In the genomic region with DNA sequence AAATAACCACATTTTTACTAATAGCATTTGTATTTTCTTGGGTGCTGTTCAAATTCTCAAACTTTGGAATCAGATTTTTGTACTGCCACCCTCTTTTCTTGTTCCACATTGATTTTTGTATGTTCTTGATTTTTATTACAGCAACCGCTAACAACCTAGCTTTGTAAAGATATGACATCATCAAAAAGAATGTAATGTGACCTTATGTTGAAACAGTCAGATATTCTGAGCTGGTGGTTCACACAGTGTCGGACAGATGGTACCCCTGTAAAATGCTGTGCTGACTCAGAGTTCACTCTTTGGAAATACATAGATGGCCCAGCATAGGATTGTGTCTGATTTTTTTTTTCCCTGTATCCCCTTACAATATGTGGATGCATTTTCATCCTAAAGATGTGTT, we compare ENCODE assay signal across 10 cellular contexts.
DNase-seq lines count a peak whose midpoint lies in the region; ATAC-seq and TF ChIP-seq lines count a peak whose summit lies in the region.
"Had no signal": no experiment of that assay in that cellular context is flagged by ENCODE, and none has a peak within 500 bp of the region (broad histone marks: within the 10 kb centered on the region; RNA-seq: fewer than 3 reads in every experiment).

No MANE protein-coding gene starts in this region.

- peak overlapping the region; percentile 89 for H3K27ac Mint-ChIP-seq in glutamatergic neuron (ENCODE audit: unreplicated experiment)
- H3K27ac Mint-ChIP-seq: B cell had no signal

- peak; percentile 21 for DNase-seq in NCI-H82 (lab: John Stamatoyannopoulos, UW)
- no peak for DNase-seq in NCI-H82 treated with DMSO at 0.1 percent for 48 hours (lab: John Stamatoyannopoulos, UW; ENCODE audit: unreplicated experiment)
- DNase-seq in SJSA1 (ENCODE audit: low read depth in 1 of 2, low spot score in 2 of 2), result peak in 1 of 2 experiments; percentile 59
- DNase-seq in glutamatergic neuron, result no peak
- no peak for DNase-seq in germinal center (ENCODE audit: low spot score)
- DNase-seq in erythroblast (lab: John Stamatoyannopoulos, UW), result no peak
- DNase-seq: activated gamma-delta T cell had no signal

- no peaks in the 10 kb centered on the region for H3K27me3 Mint-ChIP-seq in glutamatergic neuron (ENCODE audit: unreplicated experiment)
- H3K27me3 Mint-ChIP-seq: B cell had no signal

- H3K36me3 ChIP-seq in SJSA1 (peaks cover 21% of the 10 kb centered on the region), subcutaneous abdominal adipose tissue (ENCODE audit: control insufficient read depth in 5 of 5, insufficient read depth in 5 of 5, low read length in 5 of 5) (peaks cover 0 to 5% (median 3%) of the 10 kb centered on the region in 5 donors)

- H3K9me3 ChIP-seq in SJSA1 (replicated peaks) (no peaks in the 10 kb centered on the region), subcutaneous abdominal adipose tissue (ENCODE audit: control insufficient read depth in 5 of 5, low read length in 5 of 5) (no peaks in the 10 kb centered on the region)

- H3K4me3 ChIP-seq in SJSA1, result no peak overlapping the region
- no peak overlapping the region for H3K4me3 ChIP-seq in subcutaneous abdominal adipose tissue (ENCODE audit: low read depth in 1 of 5, low read length in 5 of 5)

- no peaks in the 10 kb centered on the region for H3K36me3 Mint-ChIP-seq in glutamatergic neuron (ENCODE audit: unreplicated experiment)

- TF ChIP-seq CTCF in glutamatergic neuron (IDR thresholded peaks at IDR 0.05; ENCODE audit: partially characterized antibody, unreplicated experiment), result no peak

- H3K27ac ChIP-seq in SJSA1, result peak overlapping the region; percentile 36
- peak overlapping the region; percentile 80 for H3K27ac ChIP-seq in subcutaneous abdominal adipose tissue (ENCODE audit: low read depth, low read length)

- H3K4me1 ChIP-seq in SJSA1 (replicated peaks) (peaks cover 57% of the 10 kb centered on the region), subcutaneous abdominal adipose tissue (ENCODE audit: control insufficient read depth in 5 of 5, insufficient read depth in 5 of 5, low read length in 5 of 5) (peaks cover 6 to 63% (median 56%) of the 10 kb centered on the region in 5 donors)

- TF ChIP-seq POLR2A in erythroblast (IDR thresholded peaks at IDR 0.05; ENCODE audit: low read length), result no peak

- peak overlapping the region; percentile 36 for H3K4me3 Mint-ChIP-seq in glutamatergic neuron (ENCODE audit: unreplicated experiment)
- H3K4me3 Mint-ChIP-seq: B cell had no signal

- peaks cover 3% of the 10 kb centered on the region for H3K9me3 Mint-ChIP-seq in glutamatergic neuron (ENCODE audit: unreplicated experiment)

- no peak overlapping the region for H3K9ac ChIP-seq in subcutaneous abdominal adipose tissue (ENCODE audit: low read length in 5 of 5)

- ATAC-seq in HG02571 (IDR thresholded peaks at IDR 0.05; ENCODE audit: unreplicated experiment), result no peak

- H3K4me1 Mint-ChIP-seq in glutamatergic neuron (ENCODE audit: low read depth, unreplicated experiment), result peaks cover 52% of the 10 kb centered on the region

- H3K27me3 ChIP-seq in SJSA1 (replicated peaks) (no peaks in the 10 kb centered on the region), subcutaneous abdominal adipose tissue (ENCODE audit: control insufficient read depth in 5 of 5, insufficient read depth in 4 of 5, low read length in 5 of 5) (no peaks in the 10 kb centered on the region)
